Comparison of ENCODE assay signal across 8 cellular contexts in the genomic region with DNA sequence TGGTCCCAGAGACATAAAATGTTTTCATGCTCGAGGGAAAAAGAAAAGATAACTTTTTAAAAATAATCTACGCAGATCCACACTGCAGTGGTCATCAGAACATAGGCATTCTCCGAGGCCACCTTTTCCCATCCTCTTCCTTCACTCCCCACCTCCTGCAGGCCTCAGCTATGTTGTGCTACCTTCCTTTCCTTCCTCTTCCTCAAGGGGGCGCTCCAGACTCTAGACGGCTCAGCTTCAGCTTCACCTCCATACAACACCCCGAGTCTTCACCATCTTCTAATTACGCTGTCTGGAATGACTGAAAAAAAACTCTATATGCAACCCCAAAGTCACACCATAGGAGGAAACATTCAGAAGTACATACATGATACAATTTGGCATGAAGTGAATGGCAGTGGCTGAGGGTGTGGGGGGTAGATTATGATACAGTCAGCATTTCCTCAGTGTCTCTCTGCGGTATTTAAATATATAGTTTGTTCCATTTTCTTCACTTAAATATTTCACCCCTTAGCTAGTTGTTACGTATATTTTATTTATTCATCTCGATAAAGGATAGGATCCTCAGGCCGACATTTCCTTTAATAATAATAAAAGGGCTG.
DNase-seq lines count a peak whose midpoint lies in the region; ATAC-seq and TF ChIP-seq lines count a peak whose summit lies in the region.

No MANE protein-coding gene starts in this region.

- ATAC-seq in GM21825 (IDR thresholded peaks at IDR 0.05; ENCODE audit: unreplicated experiment), result peak; percentile 97

- no peak for TF ChIP-seq POLR2A in adrenal gland (IDR thresholded peaks at IDR 0.05)

- no peaks in the 10 kb centered on the region for H3K9me3 ChIP-seq in SU-DHL-6 (ENCODE audit: insufficient read depth, low read length)
- no peaks in the 10 kb centered on the region for H3K9me3 ChIP-seq in adrenal gland (replicated peaks in 1 of 3)

- H2AFZ ChIP-seq in SU-DHL-6 (ENCODE audit: low read depth, low read length, severe bottlenecking), result peak overlapping the region; percentile 5

- no peaks in the 10 kb centered on the region for H3K79me2 ChIP-seq in SU-DHL-6 (ENCODE audit: insufficient read depth, low read length)

- peaks cover 0 to 10% of the 10 kb centered on the region in 2 donors for H3K4me1 ChIP-seq in adrenal gland (replicated peaks in 1 of 2)

- no peak overlapping the region for H3K4me2 ChIP-seq in SU-DHL-6 (ENCODE audit: low read depth, low read length, poor library complexity, severe bottlenecking)

- no peak overlapping the region for H3K4me3 ChIP-seq in SU-DHL-6 (ENCODE audit: insufficient read depth, low read length, poor library complexity, severe bottlenecking)
- no peak overlapping the region for H3K4me3 ChIP-seq in adrenal gland

- TF ChIP-seq CTCF in SU-DHL-6 (IDR thresholded peaks at IDR 0.05; ENCODE audit: insufficient read depth, low read length, poor library complexity, severe bottlenecking) (peak; percentile 66), adrenal gland (IDR thresholded peaks at IDR 0.05) (peak; percentile 43 to 86 (median 68))

- no peaks in the 10 kb centered on the region for H4K20me1 ChIP-seq in SU-DHL-6 (ENCODE audit: low read depth, low read length)

- DNase-seq in GM03348 (ENCODE audit: low spot score), result peak; percentile 22
- DNase-seq in KG1 (lab: John Stamatoyannopoulos, UW), result peak; percentile 32
- peak; percentile 54 to 81 (median 62) for DNase-seq in adrenal gland
- DNase-seq in iPS-NIHi11 (ENCODE audit: low spot score), result peak; percentile 66
- peak; percentile 56 to 61 for DNase-seq in stimulated activated CD4-positive, alpha-beta T cell treated with anti-CD3 and anti-CD28 coated beads, Interleukin-2, amount 100 ng/mL, for 48 hours
- DNase-seq in dermis blood vessel endothelial cell, result no peak

- WGBS in adrenal gland, 4 donors, result 59 to 65% (median 61%) methylated on average over 11 of the region's 11 CpGs

- H3K27ac ChIP-seq in SU-DHL-6 (ENCODE audit: low read depth, low read length), result no peak overlapping the region
- no peak overlapping the region for H3K27ac ChIP-seq in adrenal gland

- H3K36me3 ChIP-seq in SU-DHL-6 (ENCODE audit: low read length) (no peaks in the 10 kb centered on the region), adrenal gland (replicated peaks in 1 of 2) (no peaks in the 10 kb centered on the region)

- H3K9me2 ChIP-seq in SU-DHL-6 (replicated peaks; ENCODE audit: insufficient read depth, low read length), result no peaks in the 10 kb centered on the region

- no peak overlapping the region for H3K9ac ChIP-seq in SU-DHL-6 (ENCODE audit: low read length)

- H3F3A ChIP-seq in SU-DHL-6 (ENCODE audit: insufficient read depth), result no peaks in the 10 kb centered on the region

- intact Hi-C loops in adrenal gland (cut with DNase I), result loop anchor here in 1 of 2 donors (10.0 kb wide), 1 partner anchor 579 kb away; a partner anchor contains a TSS

- H3K27me3 ChIP-seq in SU-DHL-6 (ENCODE audit: low read length) (no peaks in the 10 kb centered on the region), adrenal gland (no peaks in the 10 kb centered on the region)
